Comparison of ENCODE assay signal across 23 cellular contexts in genomic region chr1:72182859-72183258, GRCh38.
"Had no signal": no experiment of that assay in that cellular context is flagged by ENCODE, and none has a peak within 500 bp of the region (broad histone marks: within the 10 kb centered on the region; RNA-seq: fewer than 3 reads in every experiment).

No MANE protein-coding gene starts in this region.

- H3K27me3 ChIP-seq: esophagus squamous epithelium, spleen, thyroid gland, upper lobe of left lung, uterus had no signal

- H3K36me3 ChIP-seq: esophagus squamous epithelium, lower lobe of right lung, prostate gland, spleen, thyroid gland, upper lobe of left lung, uterus had no signal

- ATAC-seq: left ventricle myocardium superior; lower lobe of right lung; naive thymus-derived CD8-positive, alpha-beta T cell; right cardiac atrium; stimulated activated memory B cell treated with anti-CD40 and anti-IgM and Interleukin-4, amounts not matched to agents 10 μg/mL and 1 μg/mL and 100 μg/mL, for 72 hours had no signal

- DNase-seq: dermis blood vessel endothelial cell; effector memory CD4-positive, alpha-beta T cell; esophagus squamous epithelium; foreskin melanocyte; head of caudate nucleus; left ventricle myocardium superior; lower lobe of right lung; naive thymus-derived CD8-positive, alpha-beta T cell; nephron progenitor cell; nucleus accumbens; right cardiac atrium; spleen; stimulated activated CD4-positive, alpha-beta T cell treated with anti-CD3 and anti-CD28 coated beads, Interleukin-4, amount 100 ng/mL, for 4 hours; thyroid gland; upper lobe of left lung; uterus had no signal

- H3K4me3 ChIP-seq: coronary artery, esophagus squamous epithelium, lower lobe of right lung, prostate gland, skin epidermis, spleen, thyroid gland, upper lobe of left lung, uterus had no signal

- H3K4me3 Mint-ChIP-seq: naive thymus-derived CD8-positive, alpha-beta T cell; nephron progenitor cell; stimulated activated memory B cell treated with anti-CD40 and anti-IgM and Interleukin-4, amounts not matched to agents 10 μg/mL and 1 μg/mL and 100 μg/mL, for 72 hours; stimulated activated naive CD8-positive, alpha-beta T cell treated with anti-CD3 and anti-CD28 coated beads, Interleukin-15, Interleukin-2, amounts not matched to agents 100 ng/mL and 50 ng/mL, for 24 hours had no signal

- H3K9me3 Mint-ChIP-seq: naive thymus-derived CD8-positive, alpha-beta T cell; nephron progenitor cell; stimulated activated memory B cell treated with anti-CD40 and anti-IgM and Interleukin-4, amounts not matched to agents 10 μg/mL and 1 μg/mL and 100 μg/mL, for 72 hours; stimulated activated naive CD8-positive, alpha-beta T cell treated with anti-CD3 and anti-CD28 coated beads, Interleukin-15, Interleukin-2, amounts not matched to agents 100 ng/mL and 50 ng/mL, for 24 hours had no signal

- H3K27ac Mint-ChIP-seq: naive thymus-derived CD8-positive, alpha-beta T cell; nephron progenitor cell; stimulated activated memory B cell treated with anti-CD40 and anti-IgM and Interleukin-4, amounts not matched to agents 10 μg/mL and 1 μg/mL and 100 μg/mL, for 72 hours; stimulated activated naive CD8-positive, alpha-beta T cell treated with anti-CD3 and anti-CD28 coated beads, Interleukin-15, Interleukin-2, amounts not matched to agents 100 ng/mL and 50 ng/mL, for 24 hours had no signal

- H3K4me1 ChIP-seq: esophagus squamous epithelium, lower lobe of right lung, prostate gland, spleen, upper lobe of left lung, uterus had no signal

- FAIRE-seq: endothelial cell of umbilical vein, keratinocyte had no signal

- H3K9me3 ChIP-seq: esophagus squamous epithelium, lower lobe of right lung, prostate gland, spleen, thyroid gland, upper lobe of left lung, uterus had no signal

- H3K36me3 Mint-ChIP-seq: naive thymus-derived CD8-positive, alpha-beta T cell; stimulated activated memory B cell treated with anti-CD40 and anti-IgM and Interleukin-4, amounts not matched to agents 10 μg/mL and 1 μg/mL and 100 μg/mL, for 72 hours had no signal

- H3K4me1 Mint-ChIP-seq: naive thymus-derived CD8-positive, alpha-beta T cell; stimulated activated memory B cell treated with anti-CD40 and anti-IgM and Interleukin-4, amounts not matched to agents 10 μg/mL and 1 μg/mL and 100 μg/mL, for 72 hours had no signal

- H3K27me3 Mint-ChIP-seq: naive thymus-derived CD8-positive, alpha-beta T cell; stimulated activated memory B cell treated with anti-CD40 and anti-IgM and Interleukin-4, amounts not matched to agents 10 μg/mL and 1 μg/mL and 100 μg/mL, for 72 hours; stimulated activated naive CD8-positive, alpha-beta T cell treated with anti-CD3 and anti-CD28 coated beads, Interleukin-15, Interleukin-2, amounts not matched to agents 100 ng/mL and 50 ng/mL, for 24 hours had no signal

- H3K27ac ChIP-seq: lower lobe of right lung, prostate gland, skin epidermis, spleen, thyroid gland, upper lobe of left lung, uterus had no signal
